ENCODE assay signal across 8 cellular contexts in genomic region chr12:110590806-110591326, GRCh38. TPM values are rescaled to one million over a fixed set of nuclear protein-coding genes. Genes with fewer than 3 reads are reported as not detected.
A peak's percentile ranks its signal among the peaks of the same experiment; 100 is the strongest.
DNase-seq lines count a peak whose midpoint lies in the region; ATAC-seq and TF ChIP-seq lines count a peak whose summit lies in the region.

No MANE protein-coding gene starts in this region.

- H3K36me3 Mint-ChIP-seq in CD4-positive, alpha-beta T cell (ENCODE audit: low read depth), result no peaks in the 10 kb centered on the region

- peaks cover 2% of the 10 kb centered on the region for H3K9me3 Mint-ChIP-seq in CD4-positive, alpha-beta T cell

- H3K27ac ChIP-seq in CD4-positive, alpha-beta T cell (ENCODE audit: low read depth, low read length), result peak overlapping the region; percentile 68

- no peaks in the 10 kb centered on the region for H3K27me3 ChIP-seq in CD4-positive, alpha-beta T cell (ENCODE audit: control insufficient read depth, insufficient read depth, low read length)

- peak overlapping the region; percentile 73 for H3K4me3 Mint-ChIP-seq in CD4-positive, alpha-beta T cell

- no peaks in the 10 kb centered on the region for H3K27me3 Mint-ChIP-seq in CD4-positive, alpha-beta T cell

- H3K4me3 ChIP-seq in cardiac fibroblast (replicated peaks in 1 of 2; ENCODE audit: low read depth in 2 of 2, low read length in 2 of 2), result no peak overlapping the region

- CTCF ChIA-PET in CD4-positive, alpha-beta T cell (lab: Charles Lee), result interaction anchor here (1.0 to 2.5 kb wide), 5 partner anchors 10 to 141 kb away, joined by 3 to 12 read pairs (median 7); partner anchors contain the start of genes ARPC3 and FAM216A

- peaks cover 28% of the 10 kb centered on the region for H3K4me1 Mint-ChIP-seq in CD4-positive, alpha-beta T cell (ENCODE audit: low read depth)

- H3K9me3 ChIP-seq in CD4-positive, alpha-beta T cell (ENCODE audit: control insufficient read depth, low read length), result no peaks in the 10 kb centered on the region

- DNase-seq in CD4-positive, alpha-beta T cell, result no peak
- peak; percentile 32 for DNase-seq in M059J (ENCODE audit: low read depth)
- peak; percentile 45 to 56 for DNase-seq in cardiac fibroblast (ENCODE audit: low read depth in 2 of 2)
- DNase-seq in midbrain (lab: John Stamatoyannopoulos, UW), result peak; percentile 55
- DNase-seq in NCI-H526 (lab: John Stamatoyannopoulos, UW), result no peak
- DNase-seq in NCI-H187 (lab: John Stamatoyannopoulos, UW), result no peak
- DNase-seq in activated gamma-delta T cell (lab: John Stamatoyannopoulos, UW), result no peak

- POLR2A ChIA-PET in CD4-positive, alpha-beta T cell (lab: Charles Lee), result interaction anchor here (1.0 to 1.7 kb wide), 5 partner anchors 19 to 123 kb away, joined by 3 to 8 read pairs (median 6); partner anchors contain the start of genes FAM216A, GPN3, RAD9B and TCTN1

- ATAC-seq in CD4-positive, alpha-beta T cell (ENCODE audit: poor library complexity), result peak; percentile 91
- peak; percentile 66 for ATAC-seq in GM21367 (IDR thresholded peaks at IDR 0.05; ENCODE audit: unreplicated experiment)

- peak overlapping the region; percentile 96 for H3K27ac Mint-ChIP-seq in CD4-positive, alpha-beta T cell

- intact Hi-C loops in CD4-positive, alpha-beta T cell (cut with DNase I, micrococcal nuclease), result no loop called here

- no peak for TF ChIP-seq CTCF in CD4-positive, alpha-beta T cell (IDR thresholded peaks at IDR 0.05)
- TF ChIP-seq CTCF in cardiac fibroblast (IDR thresholded peaks at IDR 0.05; ENCODE audit: low read depth, low read length), result no peak

RNA-seq across cellular contexts. Expression of gene PPTC7, which starts 7.7 kb away (rescaled TPM):
- 10 to 100 TPM; 53.8 to 54.8 TPM for total RNA-seq in CD4-positive, alpha-beta T cell
- 1.7 and 5.2 TPM in 2 replicates for total RNA-seq in M059J (2014; rRNA removed; shearing (Covaris generic))

RNA-seq across cellular contexts. Expression of gene TCTN1, which starts 23.1 kb away (rescaled TPM):
- total RNA-seq in CD4-positive, alpha-beta T cell, result 1 to 10 TPM; 5.0 to 5.5 TPM
- 40.4 and 42.8 TPM in 2 replicates for total RNA-seq in M059J (2014; rRNA removed; shearing (Covaris generic))

Comparison
In these comparisons a context has a peak if more than half of its experiments do, and no peak if none do; other contexts are left out.
1. DNase-seq: peak in M059J (single experiment), cardiac fibroblast (2 of 2) and midbrain (single experiment); none in CD4-positive, alpha-beta T cell (0 of 10), NCI-H526 (0 of 2), NCI-H187 (0 of 2) and activated gamma-delta T cell (single experiment).